21 cellular contexts compared by ENCODE assay signal in the genomic region with DNA sequence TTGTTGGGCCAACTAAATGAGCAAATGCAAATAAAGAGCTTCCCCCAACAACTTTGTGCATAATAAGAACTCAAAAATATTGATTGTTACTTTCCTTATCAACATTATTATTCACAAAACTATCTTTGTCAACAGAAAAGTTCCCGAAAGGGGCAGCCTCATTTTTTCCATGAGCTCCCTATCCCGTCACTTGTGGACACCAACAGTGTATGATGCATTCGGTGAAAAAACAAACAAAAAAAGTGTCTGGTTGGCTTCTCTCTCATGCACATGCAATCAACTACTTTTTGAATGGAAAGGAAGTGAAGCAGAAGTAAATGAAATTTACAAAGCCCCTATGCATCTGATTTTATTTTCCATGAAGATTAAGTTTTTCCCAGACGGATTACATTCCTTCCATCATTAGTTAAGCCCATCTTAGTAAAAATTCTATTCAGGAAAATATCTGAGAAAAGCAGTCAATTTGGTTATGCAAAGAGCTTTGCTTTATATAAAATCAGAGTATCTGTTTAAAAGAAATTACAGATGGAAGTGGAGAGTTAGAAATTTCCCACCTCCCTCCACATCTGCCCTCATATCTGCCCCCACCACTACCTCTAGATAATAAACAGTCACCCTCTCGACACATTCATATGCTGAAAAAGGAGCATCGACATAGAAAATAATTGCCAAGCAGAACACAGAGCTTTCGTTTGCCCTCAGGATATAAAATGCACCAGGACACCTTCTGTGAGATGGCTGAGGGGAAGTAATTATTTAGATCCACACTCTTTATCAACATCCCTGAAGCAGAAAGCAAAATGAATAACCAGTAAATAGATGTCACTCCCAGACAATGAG.
"Had no signal": no experiment of that assay in that cellular context is flagged by ENCODE, and none has a peak within 500 bp of the region (broad histone marks: within the 10 kb centered on the region; RNA-seq: fewer than 3 reads in every experiment).

No MANE protein-coding gene starts in this region.

- H3K4me1 ChIP-seq: colonic mucosa, neural progenitor cell had no signal

- H3K9me3 Mint-ChIP-seq: neural progenitor cell had no signal

- H3K4me1 Mint-ChIP-seq: activated CD4-positive, alpha-beta T cell treated with anti-CD3 and anti-CD28 coated beads, Interleukin-2, amount 10 ng/mL, durations not matched to agents 24 days and 14 days; central memory CD8-positive, alpha-beta T cell; immature natural killer cell; naive B cell had no signal

- H3K27me3 Mint-ChIP-seq: activated CD4-positive, alpha-beta T cell treated with anti-CD3 and anti-CD28 coated beads, Interleukin-2, amount 10 ng/mL, durations not matched to agents 24 days and 14 days; central memory CD8-positive, alpha-beta T cell had no signal

- H3K36me3 Mint-ChIP-seq: immature natural killer cell, naive B cell, neural progenitor cell had no signal

- H3K27ac Mint-ChIP-seq: activated CD4-positive, alpha-beta T cell treated with anti-CD3 and anti-CD28 coated beads, Interleukin-2, amount 10 ng/mL, durations not matched to agents 24 days and 14 days; immature natural killer cell; neural progenitor cell had no signal

- ATAC-seq: left ventricle myocardium superior; mucosa of descending colon; right cardiac atrium; stimulated activated naive CD8-positive, alpha-beta T cell treated with anti-CD3 and anti-CD28 coated beads, Interleukin-15, Interleukin-2, amounts not matched to agents 100 U/mL and 50 U/mL, for 24 hours had no signal

- H3K4me2 ChIP-seq: neural progenitor cell had no signal

- H3K9ac ChIP-seq: neural progenitor cell had no signal

- H3K4me3 ChIP-seq: colonic mucosa, mucosa of descending colon, neural progenitor cell, prostate gland, skin epidermis, tibial artery had no signal

- H3K36me3 ChIP-seq: colonic mucosa, neural progenitor cell, prostate gland, tibial artery had no signal

- H3K27ac ChIP-seq: colonic mucosa, neural progenitor cell, prostate gland, skin epidermis, tibial artery had no signal

- DNase-seq: activated CD4-positive, alpha-beta T cell treated with anti-CD3 and anti-CD28 coated beads, Interleukin-2, amount 10 ng/mL, durations not matched to agents 24 days and 14 days; activated CD8-positive, alpha-beta memory T cell treated with anti-CD3 and anti-CD28 coated beads, Interleukin-2, amount 50 U/mL, for 4 hours; activated effector memory CD4-positive, alpha-beta T cell treated with anti-CD3 and anti-CD28 coated beads, Interleukin-2, amount 50 U/mL, for 16 hours; activated naive CD4-positive, alpha-beta T cell treated with anti-CD3 and anti-CD28 coated beads, Interleukin-2, amount 50 U/mL, for 16 hours; activated T-cell treated with anti-CD3 and anti-CD28 coated beads, Interleukin-2, amount 50 U/mL, for 48 hours; aorta; colonic mucosa; erythroblast; immature natural killer cell; left ventricle myocardium superior; mucosa of descending colon; naive B cell; right cardiac atrium; stimulated activated naive CD8-positive, alpha-beta T cell treated with anti-CD3 and anti-CD28 coated beads, Interleukin-15, Interleukin-2, amounts not matched to agents 100 U/mL and 50 U/mL, for 24 hours; substantia nigra; T-helper 9 cell; tibial artery had no signal

- H3K4me3 Mint-ChIP-seq: activated CD4-positive, alpha-beta T cell treated with anti-CD3 and anti-CD28 coated beads, Interleukin-2, amount 10 ng/mL, durations not matched to agents 24 days and 14 days; central memory CD8-positive, alpha-beta T cell; immature natural killer cell; naive B cell; neural progenitor cell had no signal

- H3K27me3 ChIP-seq: colonic mucosa, neural progenitor cell, tibial artery had no signal

- H3K9me3 ChIP-seq: colonic mucosa, mucosa of descending colon, prostate gland, tibial artery had no signal
